11 cellular contexts compared by ENCODE assay signal in genomic region chr1:203148127-203148526, GRCh38. TPM values are rescaled to one million over a fixed set of nuclear protein-coding genes. Genes with fewer than 3 reads are reported as not detected.
DNase-seq lines count a peak whose midpoint lies in the region; ATAC-seq, FAIRE-seq and TF ChIP-seq lines count a peak whose summit lies in the region.
"Had no signal": no experiment of that assay in that cellular context is flagged by ENCODE, and none has a peak within 500 bp of the region (broad histone marks: within the 10 kb centered on the region; RNA-seq: fewer than 3 reads in every experiment).

No MANE protein-coding gene starts in this region.

- no peak overlapping the region for H3K4me3 ChIP-seq in GM12878
- no peak overlapping the region for H3K4me3 ChIP-seq in lower lobe of right lung

- H3K36me3 Mint-ChIP-seq in HFFc6 (ENCODE audit: low read depth): no peaks in the 10 kb centered on the region
- H3K36me3 Mint-ChIP-seq in activated T-helper 2 cell treated with anti-CD3 and anti-CD28 coated beads, Interferon-gamma antibody, Interleukin-2, Interleukin-4, amounts not matched to agents 10 μg/mL and 5 μg/mL and 100 μg/mL, durations not matched to agents 14 hours and 24 hours and 36 hours (ENCODE audit: low read depth): no peaks in the 10 kb centered on the region

- no TSS peak for BruUV-seq in GM12878 (replicated peaks; lab: Mats Ljungman, UMichigan)

- H3K9me3 Mint-ChIP-seq in HFFc6: no peaks in the 10 kb centered on the region
- H3K9me3 Mint-ChIP-seq in activated T-helper 2 cell treated with anti-CD3 and anti-CD28 coated beads, Interferon-gamma antibody, Interleukin-2, Interleukin-4, amounts not matched to agents 10 μg/mL and 5 μg/mL and 100 μg/mL, durations not matched to agents 14 hours and 24 hours and 36 hours: no peaks in the 10 kb centered on the region
- H3K9me3 Mint-ChIP-seq: dendritic cell treated with granulocyte-macrophage colony-stimulating factor and Interleukin-4, amounts not matched to agents 40 ng/mL and 50 ng/mL, for 4 days had no signal

- DNase-seq in COLO668 (lab: John Stamatoyannopoulos, UW; ENCODE audit: unreplicated experiment): peak; percentile 28
- no peak for DNase-seq in HFFc6
- no peak for DNase-seq in GM12878 (ENCODE audit: low read depth, low spot score)
- DNase-seq in lower lobe of right lung: peak; percentile 11
- DNase-seq in GM12892 (ENCODE audit: insufficient read length): no peak
- no peak for DNase-seq in stimulated activated CD4-positive, alpha-beta T cell treated with anti-CD3 and anti-CD28 coated beads, Interleukin-15, amount 100 ng/mL, for 24 hours
- no peak for DNase-seq in activated T-helper 2 cell treated with anti-CD3 and anti-CD28 coated beads, Interferon-gamma antibody, Interleukin-2, Interleukin-4, amounts not matched to agents 10 μg/mL and 5 μg/mL and 100 μg/mL, durations not matched to agents 14 hours and 24 hours and 36 hours (ENCODE audit: low spot score)
- DNase-seq: activated CD4-positive, alpha-beta T cell treated with anti-CD3 and anti-CD28 coated beads, Interleukin-2, amount 50 U/mL, for 1 hour; NCI-H2227 treated with DMSO at 0.1 percent for 48 hours had no signal

- CTCF ChIA-PET in GM12878 (lab: Yijun Ruan, JAX): interaction anchor here (0.6 to 2.1 kb wide), 4 partner anchors 24 to 434 kb away, joined by 3 to 6 read pairs (median 4); no protein-coding TSS in a partner anchor

- in situ Hi-C loops in GM12878 (cut with MboI): no loop called here

- peak; percentile 51; the same call in 2 of the 3 replicates for ATAC-seq in GM12878
- no peak for ATAC-seq in lower lobe of right lung
- ATAC-seq in HG02938 (IDR thresholded peaks at IDR 0.05; ENCODE audit: unreplicated experiment): no peak

- H3K36me3 ChIP-seq in GM12878 (ENCODE audit: control insufficient read depth in 2 of 2, insufficient read depth in 2 of 2, low read length in 1 of 2): no peaks in the 10 kb centered on the region
- no peaks in the 10 kb centered on the region for H3K36me3 ChIP-seq in lower lobe of right lung

- TF ChIP-seq RAD21 in GM12878 (IDR thresholded peaks at IDR 0.05; ENCODE audit: insufficient read depth, low read depth, low read length): no peak

- H3K4me2 ChIP-seq in GM12878 (ENCODE audit: control insufficient read depth, insufficient read depth): no peak overlapping the region

- H3K4me1 ChIP-seq in GM12878 (ENCODE audit: control insufficient read depth, insufficient read depth, low read length) (no peaks in the 10 kb centered on the region), lower lobe of right lung (no peaks in the 10 kb centered on the region)

- H3K27me3 Mint-ChIP-seq in HFFc6 (ENCODE audit: insufficient read depth): peaks cover 6% of the 10 kb centered on the region
- H3K27me3 Mint-ChIP-seq in activated T-helper 2 cell treated with anti-CD3 and anti-CD28 coated beads, Interferon-gamma antibody, Interleukin-2, Interleukin-4, amounts not matched to agents 10 μg/mL and 5 μg/mL and 100 μg/mL, durations not matched to agents 14 hours and 24 hours and 36 hours (ENCODE audit: low read depth): peaks cover 4% of the 10 kb centered on the region

- no peaks in the 10 kb centered on the region for H4K20me1 ChIP-seq in GM12878 (ENCODE audit: control insufficient read depth, insufficient read depth)

- H3K9me3 ChIP-seq in GM12878 (replicated peaks; ENCODE audit: control insufficient read depth, insufficient read depth, low read length) (no peaks in the 10 kb centered on the region), lower lobe of right lung (no peaks in the 10 kb centered on the region)

- no peak for TF ChIP-seq EP300 in GM12878 (IDR thresholded peaks at IDR 0.05; ENCODE audit: borderline replicate concordance in 1 of 2, control insufficient read depth in 1 of 2, low read depth in 2 of 2, low read length in 2 of 2)

- peaks cover 42% of the 10 kb centered on the region for H3K4me1 Mint-ChIP-seq in HFFc6 (ENCODE audit: low read depth)
- no peaks in the 10 kb centered on the region for H3K4me1 Mint-ChIP-seq in activated T-helper 2 cell treated with anti-CD3 and anti-CD28 coated beads, Interferon-gamma antibody, Interleukin-2, Interleukin-4, amounts not matched to agents 10 μg/mL and 5 μg/mL and 100 μg/mL, durations not matched to agents 14 hours and 24 hours and 36 hours (ENCODE audit: low read depth)

- no peak overlapping the region for H3K27ac Mint-ChIP-seq in HFFc6
- H3K27ac Mint-ChIP-seq in activated T-helper 2 cell treated with anti-CD3 and anti-CD28 coated beads, Interferon-gamma antibody, Interleukin-2, Interleukin-4, amounts not matched to agents 10 μg/mL and 5 μg/mL and 100 μg/mL, durations not matched to agents 14 hours and 24 hours and 36 hours: no peak overlapping the region
- H3K27ac Mint-ChIP-seq: dendritic cell treated with granulocyte-macrophage colony-stimulating factor and Interleukin-4, amounts not matched to agents 40 ng/mL and 50 ng/mL, for 4 days had no signal

- RAD21 ChIA-PET in GM12878 (lab: Charles Lee; ENCODE audit: unreplicated experiment): no interaction called here

- H3K4me3 Mint-ChIP-seq in HFFc6: no peak overlapping the region
- H3K4me3 Mint-ChIP-seq in activated T-helper 2 cell treated with anti-CD3 and anti-CD28 coated beads, Interferon-gamma antibody, Interleukin-2, Interleukin-4, amounts not matched to agents 10 μg/mL and 5 μg/mL and 100 μg/mL, durations not matched to agents 14 hours and 24 hours and 36 hours (ENCODE audit: low read depth): no peak overlapping the region
- H3K4me3 Mint-ChIP-seq: dendritic cell treated with granulocyte-macrophage colony-stimulating factor and Interleukin-4, amounts not matched to agents 40 ng/mL and 50 ng/mL, for 4 days had no signal

- H3K79me2 ChIP-seq in GM12878 (ENCODE audit: control insufficient read depth, insufficient read depth, low read length): no peaks in the 10 kb centered on the region

- SMC1A ChIA-PET in GM12878 (lab: Charles Lee; ENCODE audit: uncharacterized antibody, unreplicated experiment): interaction anchor here (1.3 kb wide), 1 partner anchor 30 kb away, joined by 4 read pairs; no protein-coding TSS in a partner anchor

- no peak overlapping the region for H2AFZ ChIP-seq in GM12878 (ENCODE audit: control insufficient read depth, low read depth, low read length)

- TF ChIP-seq POLR2A in GM12878 (IDR thresholded peaks at IDR 0.05; ENCODE audit: low read depth, low read length): no peak
- TF ChIP-seq POLR2A in GM12892 (IDR thresholded peaks at IDR 0.05; ENCODE audit: low read depth, low read length): no peak

- peak; percentile 80 for FAIRE-seq in GM12878 (lab: Jason Lieb, UNC)
- no peak for FAIRE-seq in GM12892 (lab: Jason Lieb, UNC)

- TF ChIP-seq CTCF in HFFc6 (IDR thresholded peaks at IDR 0.05): peak; percentile 68
- peak in 2 of 3 experiments; percentile 38 to 56; a peak in 3 of 6 replicates for TF ChIP-seq CTCF in GM12878 (IDR thresholded peaks at IDR 0.05 in 2 of 3, conservative IDR thresholded peaks at IDR 0.05 in 1 of 3; ENCODE audit: control insufficient read depth in 2 of 3, extremely low read depth in 1 of 3, insufficient read depth in 1 of 3, low read depth in 3 of 3, low read length in 3 of 3)
- TF ChIP-seq CTCF in lower lobe of right lung (IDR thresholded peaks at IDR 0.05): no peak

- WGBS in GM12878 (ENCODE audit: insufficient coverage, insufficient replicate concordance, low lambda C conversion rate, missing lambda C conversion rate): 27% methylated on average over 5 of the region's 5 CpGs

- no peak overlapping the region for H3K27ac ChIP-seq in GM12878 (ENCODE audit: control insufficient read depth, insufficient read depth)
- no peak overlapping the region for H3K27ac ChIP-seq in lower lobe of right lung

- POLR2A ChIA-PET in GM12878 (lab: Charles Lee): no interaction called here

- intact Hi-C loops in GM12878 (cut with micrococcal nuclease; ENCODE audit: unreplicated experiment) (no loop called here), lower lobe of right lung (cut with DNase I) (no loop called here)
- intact Hi-C loops in activated T-helper 2 cell treated with anti-CD3 and anti-CD28 coated beads, Interferon-gamma antibody, Interleukin-2, Interleukin-4, amounts not matched to agents 10 μg/mL and 5 μg/mL and 100 μg/mL, durations not matched to agents 14 hours and 24 hours and 36 hours (cut with micrococcal nuclease): no loop called here

- peaks cover 0 to 4% of the 10 kb centered on the region in 2 experiments; a peak in 3 of 4 replicates for H3K27me3 ChIP-seq in GM12878 (replicated peaks in 1 of 2; ENCODE audit: control insufficient read depth in 2 of 2, insufficient read depth in 2 of 2, low read length in 1 of 2)
- H3K27me3 ChIP-seq in lower lobe of right lung (ENCODE audit: low read depth): no peaks in the 10 kb centered on the region

- H3K9ac ChIP-seq in GM12878 (ENCODE audit: control insufficient read depth, insufficient read depth, low read length): no peak overlapping the region

RNA-seq across cellular contexts. Expression of gene ADORA1, which starts 20.6 kb away (rescaled TPM):
- total RNA-seq in HFFc6 (2021; fragmentation: NEBNext Ultra II Directional; extraction: Animal tissue kit (Norgen Biotek cat#: 25700)): 1 to 10 TPM in 2 of 6 experiments, under 1 TPM in 4; 0.25 to 5.5 (median 0.53) TPM
- not detected in 2 replicates for total RNA-seq in GM12878 (2013; cell fraction: nucleolus; rRNA removed)
- total RNA-seq in GM12878 (2014; rRNA removed) (not detected in 2 replicates), GM12878 (2014; rRNA removed; fragmentation: Illumina TruSeq; extraction: Trizol) (not detected in 2 replicates), GM12878 (2021) (not detected in 2 replicates), lower lobe of right lung (4.1 TPM)
- polyA plus RNA-seq in GM12878 (2011; ENCODE audit: low read depth): not detected
- polyA plus RNA-seq in GM12878 (2011; rRNA removed) (not detected in 2 replicates), GM12878 (2014; fragmentation: Illumina TruSeq; extraction: Trizol) (not detected in 2 replicates), GM12878 (2014; fragmentation: Nextera tagmentation; extraction: Ambion mirVana) (not detected), GM12878 (2014; rRNA removed) (not detected in 2 replicates), GM12878 (2016; fragmentation: Nextera tagmentation; extraction: Ambion mirVana) (not detected)
- polyA plus RNA-seq in GM12878 (2011; cell fraction: cytosol; rRNA removed): 0.07 TPM in 1 of 2 replicates, not detected in the other
- polyA plus RNA-seq in GM12878 (2011; cell fraction: nucleus; rRNA removed): 0.20 TPM in 1 of 2 replicates, not detected in the other
- 0.07 TPM in 1 of 2 replicates, not detected in the other for polyA plus RNA-seq in GM12878 (2012)
- polyA minus RNA-seq in GM12878 (2011; rRNA and poly(A)+ RNA removed): not detected in 2 replicates
- polyA minus RNA-seq in GM12878 (2011; cell fraction: cytosol; rRNA and poly(A)+ RNA removed): not detected in 2 replicates
- polyA minus RNA-seq in GM12878 (2011; cell fraction: nucleus; rRNA and poly(A)+ RNA removed): 0.38 TPM in 1 of 2 replicates, not detected in the other
- polyA plus RNA-seq in GM12892 (2012; ENCODE audit: missing spikeins): not detected
- total RNA-seq in activated T-helper 2 cell treated with anti-CD3 and anti-CD28 coated beads, Interferon-gamma antibody, Interleukin-2, Interleukin-4, amounts not matched to agents 10 μg/mL and 5 μg/mL and 100 μg/mL, durations not matched to agents 14 hours and 24 hours and 36 hours: not detected in 2 replicates

RNA-seq across cellular contexts. Expression of gene MYBPH, which starts 27.5 kb away (rescaled TPM):
- not detected for total RNA-seq in HFFc6 (2021; fragmentation: NEBNext Ultra II Directional; extraction: Animal tissue kit (Norgen Biotek cat#: 25700))
- total RNA-seq in GM12878 (2013; cell fraction: nucleolus; rRNA removed): not detected in 2 replicates
- total RNA-seq in GM12878 (2014; rRNA removed): 0.05 and 0.06 TPM in 2 replicates
- not detected in 2 replicates for total RNA-seq in GM12878 (2014; rRNA removed; fragmentation: Illumina TruSeq; extraction: Trizol)
- not detected in 2 replicates for total RNA-seq in GM12878 (2021)
- not detected for polyA plus RNA-seq in GM12878 (2011; ENCODE audit: low read depth)
- not detected in 2 replicates for polyA plus RNA-seq in GM12878 (2011; rRNA removed)
- 0.04 TPM in 1 of 2 replicates, not detected in the other for polyA plus RNA-seq in GM12878 (2011; cell fraction: cytosol; rRNA removed)
- 0.09 TPM in 1 of 2 replicates, not detected in the other for polyA plus RNA-seq in GM12878 (2011; cell fraction: nucleus; rRNA removed)
- not detected in 2 replicates for polyA plus RNA-seq in GM12878 (2012)
- 0.10 TPM in 1 of 2 replicates, not detected in the other for polyA plus RNA-seq in GM12878 (2014; fragmentation: Illumina TruSeq; extraction: Trizol)
- not detected for polyA plus RNA-seq in GM12878 (2014; fragmentation: Nextera tagmentation; extraction: Ambion mirVana)
- 0.10 and 0.13 TPM in 2 replicates for polyA plus RNA-seq in GM12878 (2014; rRNA removed)
- polyA plus RNA-seq in GM12878 (2016; fragmentation: Nextera tagmentation; extraction: Ambion mirVana): not detected
- not detected in 2 replicates for polyA minus RNA-seq in GM12878 (2011; rRNA and poly(A)+ RNA removed)
- polyA minus RNA-seq in GM12878 (2011; cell fraction: cytosol; rRNA and poly(A)+ RNA removed): not detected in 2 replicates
- polyA minus RNA-seq in GM12878 (2011; cell fraction: nucleus; rRNA and poly(A)+ RNA removed): not detected in 2 replicates
- not detected for total RNA-seq in lower lobe of right lung
- polyA plus RNA-seq in GM12892 (2012; ENCODE audit: missing spikeins): not detected
- total RNA-seq in activated T-helper 2 cell treated with anti-CD3 and anti-CD28 coated beads, Interferon-gamma antibody, Interleukin-2, Interleukin-4, amounts not matched to agents 10 μg/mL and 5 μg/mL and 100 μg/mL, durations not matched to agents 14 hours and 24 hours and 36 hours: not detected in 2 replicates

RNA-seq across cellular contexts. Expression of gene CHI3L1, which starts 38.4 kb away (rescaled TPM):
- not detected for total RNA-seq in HFFc6 (2021; fragmentation: NEBNext Ultra II Directional; extraction: Animal tissue kit (Norgen Biotek cat#: 25700))
- 0.44 and 0.84 TPM in 2 replicates for total RNA-seq in GM12878 (2013; cell fraction: nucleolus; rRNA removed)
- total RNA-seq in GM12878 (2014; rRNA removed): 0.34 and 0.38 TPM in 2 replicates
- 0.09 and 0.22 TPM in 2 replicates for total RNA-seq in GM12878 (2014; rRNA removed; fragmentation: Illumina TruSeq; extraction: Trizol)
- 0.24 and 0.44 TPM in 2 replicates for total RNA-seq in GM12878 (2021)
- 0.37 TPM for polyA plus RNA-seq in GM12878 (2011; ENCODE audit: low read depth)
- 0.29 and 0.77 TPM in 2 replicates for polyA plus RNA-seq in GM12878 (2011; rRNA removed)
- polyA plus RNA-seq in GM12878 (2011; cell fraction: cytosol; rRNA removed): 0.43 and 0.80 TPM in 2 replicates
- 2.4 and 4.3 TPM in 2 replicates for polyA plus RNA-seq in GM12878 (2011; cell fraction: nucleus; rRNA removed)
- 0.20 and 0.79 TPM in 2 replicates for polyA plus RNA-seq in GM12878 (2012)
- 0.19 and 0.21 TPM in 2 replicates for polyA plus RNA-seq in GM12878 (2014; fragmentation: Illumina TruSeq; extraction: Trizol)
- polyA plus RNA-seq in GM12878 (2014; fragmentation: Nextera tagmentation; extraction: Ambion mirVana): under 1 TPM; 0.10 to 0.26 TPM
- polyA plus RNA-seq in GM12878 (2014; rRNA removed): 0.44 and 0.65 TPM in 2 replicates
- polyA plus RNA-seq in GM12878 (2016; fragmentation: Nextera tagmentation; extraction: Ambion mirVana): 1 to 10 TPM; 1.2 to 1.7 TPM
- 0.21 TPM in 1 of 2 replicates, not detected in the other for polyA minus RNA-seq in GM12878 (2011; rRNA and poly(A)+ RNA removed)
- polyA minus RNA-seq in GM12878 (2011; cell fraction: cytosol; rRNA and poly(A)+ RNA removed): not detected in 2 replicates
- 0.12 TPM in 1 of 2 replicates, not detected in the other for polyA minus RNA-seq in GM12878 (2011; cell fraction: nucleus; rRNA and poly(A)+ RNA removed)
- 22.2 TPM for total RNA-seq in lower lobe of right lung
- polyA plus RNA-seq in GM12892 (2012; ENCODE audit: missing spikeins): 2.9 TPM
- not detected in 2 replicates for total RNA-seq in activated T-helper 2 cell treated with anti-CD3 and anti-CD28 coated beads, Interferon-gamma antibody, Interleukin-2, Interleukin-4, amounts not matched to agents 10 μg/mL and 5 μg/mL and 100 μg/mL, durations not matched to agents 14 hours and 24 hours and 36 hours

Comparison
In these comparisons a context has a peak if more than half of its experiments do, and no peak if none do; other contexts are left out.
1. DNase-seq: peak in COLO668 (single experiment) and lower lobe of right lung (single experiment); none in HFFc6 (single experiment), GM12878 (single experiment), GM12892 (single experiment), stimulated activated CD4-positive, alpha-beta T cell treated with anti-CD3 and anti-CD28 coated beads, Interleukin-15, amount 100 ng/mL, for 24 hours (single experiment) and activated T-helper 2 cell treated with anti-CD3 and anti-CD28 coated beads, Interferon-gamma antibody, Interleukin-2, Interleukin-4, amounts not matched to agents 10 μg/mL and 5 μg/mL and 100 μg/mL, durations not matched to agents 14 hours and 24 hours and 36 hours (single experiment).
2. RNA of gene CHI3L1, which starts 38.4 kb away (total RNA-seq): 22.2 TPM in lower lobe of right lung (single experiment); 0.09 to 0.84 TPM in GM12878, not detected in HFFc6 and not detected in activated T-helper 2 cell treated with anti-CD3 and anti-CD28 coated beads, Interferon-gamma antibody, Interleukin-2, Interleukin-4, amounts not matched to agents 10 μg/mL and 5 μg/mL and 100 μg/mL, durations not matched to agents 14 hours and 24 hours and 36 hours; every median in the first group is over 10 times any median in the second.